8 cellular contexts compared by ENCODE assay signal in genomic region chr10:87817873-87818504, GRCh38. TPM values are rescaled to one million over a fixed set of nuclear protein-coding genes. Genes with fewer than 3 reads are reported as not detected.
DNase-seq lines count a peak whose midpoint lies in the region; ATAC-seq and TF ChIP-seq lines count a peak whose summit lies in the region.

TSS of gene ATAD1 (minus strand) at chr10:87818226. CDS start at chr10:87814599, 3,627 bp downstream.

- CTCF ChIA-PET in BJ (lab: Yijun Ruan, JAX): interaction anchor here (0.5 to 1.3 kb wide), 4 partner anchors 10 to 439 kb away, joined by 3 to 4 read pairs (median 4); no protein-coding TSS in a partner anchor

- POLR2A ChIA-PET in BJ (lab: Charles Lee): no interaction called here

- peak within 1 kb of the TSS; percentile 78 for H3K4me3 ChIP-seq in BJ (ENCODE audit: low read depth, low read length)
- H3K4me3 ChIP-seq in liver (ENCODE audit: low read depth in 1 of 3, low read length in 3 of 3): peak within 1 kb of the TSS; percentile 73 to 86 (median 81)

- peak; percentile 50 for TF ChIP-seq CTCF in BJ (IDR thresholded peaks at IDR 0.05; ENCODE audit: insufficient read depth, low read depth, low read length)
- TF ChIP-seq CTCF in liver (IDR thresholded peaks at IDR 0.05; ENCODE audit: low read depth, low read length, missing input control): no peak

- H3K9ac ChIP-seq in liver (ENCODE audit: low read depth in 1 of 2, low read length in 2 of 2): peak within 1 kb of the TSS; percentile 73 to 81

- H3K27me3 ChIP-seq in BJ (ENCODE audit: control insufficient read depth, insufficient read depth, low read length) (no peaks in the 10 kb centered on the region), liver (ENCODE audit: control insufficient read depth in 4 of 4, insufficient read depth in 4 of 4, low read length in 3 of 4) (no peaks in the 10 kb centered on the region)

- under 1% methylated on average over 48 of the region's 48 CpGs for WGBS in liver

- H3K4me1 ChIP-seq in liver (ENCODE audit: control insufficient read depth in 4 of 4, insufficient read depth in 4 of 4, low read length in 3 of 4): peaks cover 0 to 24% (median 12%) of the 10 kb centered on the region in 4 donors

- H3K9me3 ChIP-seq in liver (ENCODE audit: control insufficient read depth in 4 of 4, low read length in 3 of 4): no peaks in the 10 kb centered on the region

- peak; percentile 66 for ATAC-seq in HG03457 (IDR thresholded peaks at IDR 0.05; ENCODE audit: unreplicated experiment)

- TF ChIP-seq RAD21 in liver (IDR thresholded peaks at IDR 0.05): no peak

- DNase-seq in BJ (ENCODE audit: low read depth) (peak; percentile 47), GM19238 (ENCODE audit: insufficient read length, low spot score) (peak; percentile 58), NCI-H524 treated with DMSO at 0.1 percent for 48 hours (lab: John Stamatoyannopoulos, UW) (peak; percentile 40), dermis blood vessel endothelial cell (peak; percentile 80)
- DNase-seq in activated CD4-positive, alpha-beta T cell treated with anti-CD3 and anti-CD28 coated beads, Interleukin-2, amount 50 U/mL, for 24 hours (ENCODE audit: low read depth in 1 of 2, low spot score in 1 of 2): peak; percentile 80 to 86
- peak; percentile 83 to 86 for DNase-seq in stimulated activated CD4-positive, alpha-beta T cell treated with anti-CD3 and anti-CD28 coated beads, Interleukin-4, amount 100 ng/mL, for 4 hours

- no peaks in the 10 kb centered on the region for H3K36me3 ChIP-seq in BJ (ENCODE audit: control insufficient read depth, insufficient read depth, low read length)
- H3K36me3 ChIP-seq in liver (ENCODE audit: control insufficient read depth in 4 of 4, insufficient read depth in 3 of 4, low read depth in 1 of 4, low read length in 3 of 4): no peaks in the 10 kb centered on the region

- peak within 1 kb of the TSS; percentile 68 to 84 for H3K27ac ChIP-seq in liver (ENCODE audit: low read depth in 1 of 2, low read length in 2 of 2)

TF ChIP-seq in liver, 16 proteins besides CTCF, POLR2A, EP300 and RAD21:
- TF ChIP-seq YY1 (IDR thresholded peaks at IDR 0.05) (peak; percentile 41), JUND (IDR thresholded peaks at IDR 0.05) (no peak), SP1 (IDR thresholded peaks at IDR 0.05) (no peak), EGR1 (IDR thresholded peaks at IDR 0.05; ENCODE audit: low read depth in 2 of 2) (peak in 1 of 2 donors; percentile 49), FOXA2 (IDR thresholded peaks at IDR 0.05) (no peak), HNF4A (conservative IDR thresholded peaks at IDR 0.05) (peak; percentile 7 to 42), TAF1 (conservative IDR thresholded peaks at IDR 0.05) (no peak), GABPA (IDR thresholded peaks at IDR 0.05 in 1 of 2, conservative IDR thresholded peaks at IDR 0.05 in 1 of 2) (peak; percentile 73 to 93), RXRA (IDR thresholded peaks at IDR 0.05) (peak; percentile 58 to 74), HNF4G (IDR thresholded peaks at IDR 0.05) (no peak), FOXA1 (IDR thresholded peaks at IDR 0.05) (no peak), NR2F2 (IDR thresholded peaks at IDR 0.05) (peak; percentile 35)
- TF ChIP-seq, protein P1, sequence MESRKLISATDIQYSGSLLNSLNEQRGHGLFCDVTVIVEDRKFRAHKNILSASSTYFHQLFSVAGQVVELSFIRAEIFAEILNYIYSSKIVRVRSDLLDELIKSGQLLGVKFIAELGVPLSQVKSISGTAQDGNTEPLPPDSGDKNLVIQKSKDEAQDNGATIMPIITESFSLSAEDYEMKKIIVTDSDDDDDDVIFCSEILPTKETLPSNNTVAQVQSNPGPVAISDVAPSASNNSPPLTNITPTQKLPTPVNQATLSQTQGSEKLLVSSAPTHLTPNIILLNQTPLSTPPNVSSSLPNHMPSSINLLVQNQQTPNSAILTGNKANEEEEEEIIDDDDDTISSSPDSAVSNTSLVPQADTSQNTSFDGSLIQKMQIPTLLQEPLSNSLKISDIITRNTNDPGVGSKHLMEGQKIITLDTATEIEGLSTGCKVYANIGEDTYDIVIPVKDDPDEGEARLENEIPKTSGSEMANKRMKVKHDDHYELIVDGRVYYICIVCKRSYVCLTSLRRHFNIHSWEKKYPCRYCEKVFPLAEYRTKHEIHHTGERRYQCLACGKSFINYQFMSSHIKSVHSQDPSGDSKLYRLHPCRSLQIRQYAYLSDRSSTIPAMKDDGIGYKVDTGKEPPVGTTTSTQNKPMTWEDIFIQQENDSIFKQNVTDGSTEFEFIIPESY (IDR thresholded peaks at IDR 0.05): no peak
- TF ChIP-seq, protein P2, sequence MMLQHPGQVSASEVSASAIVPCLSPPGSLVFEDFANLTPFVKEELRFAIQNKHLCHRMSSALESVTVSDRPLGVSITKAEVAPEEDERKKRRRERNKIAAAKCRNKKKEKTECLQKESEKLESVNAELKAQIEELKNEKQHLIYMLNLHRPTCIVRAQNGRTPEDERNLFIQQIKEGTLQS (IDR thresholded peaks at IDR 0.05): no peak
- TF ChIP-seq, protein P3, sequence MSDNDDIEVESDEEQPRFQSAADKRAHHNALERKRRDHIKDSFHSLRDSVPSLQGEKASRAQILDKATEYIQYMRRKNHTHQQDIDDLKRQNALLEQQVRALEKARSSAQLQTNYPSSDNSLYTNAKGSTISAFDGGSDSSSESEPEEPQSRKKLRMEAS (IDR thresholded peaks at IDR 0.05): no peak
- TF ChIP-seq, protein P4, sequence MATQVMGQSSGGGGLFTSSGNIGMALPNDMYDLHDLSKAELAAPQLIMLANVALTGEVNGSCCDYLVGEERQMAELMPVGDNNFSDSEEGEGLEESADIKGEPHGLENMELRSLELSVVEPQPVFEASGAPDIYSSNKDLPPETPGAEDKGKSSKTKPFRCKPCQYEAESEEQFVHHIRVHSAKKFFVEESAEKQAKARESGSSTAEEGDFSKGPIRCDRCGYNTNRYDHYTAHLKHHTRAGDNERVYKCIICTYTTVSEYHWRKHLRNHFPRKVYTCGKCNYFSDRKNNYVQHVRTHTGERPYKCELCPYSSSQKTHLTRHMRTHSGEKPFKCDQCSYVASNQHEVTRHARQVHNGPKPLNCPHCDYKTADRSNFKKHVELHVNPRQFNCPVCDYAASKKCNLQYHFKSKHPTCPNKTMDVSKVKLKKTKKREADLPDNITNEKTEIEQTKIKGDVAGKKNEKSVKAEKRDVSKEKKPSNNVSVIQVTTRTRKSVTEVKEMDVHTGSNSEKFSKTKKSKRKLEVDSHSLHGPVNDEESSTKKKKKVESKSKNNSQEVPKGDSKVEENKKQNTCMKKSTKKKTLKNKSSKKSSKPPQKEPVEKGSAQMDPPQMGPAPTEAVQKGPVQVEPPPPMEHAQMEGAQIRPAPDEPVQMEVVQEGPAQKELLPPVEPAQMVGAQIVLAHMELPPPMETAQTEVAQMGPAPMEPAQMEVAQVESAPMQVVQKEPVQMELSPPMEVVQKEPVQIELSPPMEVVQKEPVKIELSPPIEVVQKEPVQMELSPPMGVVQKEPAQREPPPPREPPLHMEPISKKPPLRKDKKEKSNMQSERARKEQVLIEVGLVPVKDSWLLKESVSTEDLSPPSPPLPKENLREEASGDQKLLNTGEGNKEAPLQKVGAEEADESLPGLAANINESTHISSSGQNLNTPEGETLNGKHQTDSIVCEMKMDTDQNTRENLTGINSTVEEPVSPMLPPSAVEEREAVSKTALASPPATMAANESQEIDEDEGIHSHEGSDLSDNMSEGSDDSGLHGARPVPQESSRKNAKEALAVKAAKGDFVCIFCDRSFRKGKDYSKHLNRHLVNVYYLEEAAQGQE (IDR thresholded peaks at IDR 0.05): peak; percentile 56
TF ChIP-seq in liver: peak in this region for 7.

RNA-seq across cellular contexts. Expression of gene ATAD1, which starts in this region (rescaled TPM):
- 13.7 and 36.1 TPM in 2 replicates for polyA plus RNA-seq in BJ (2011; rRNA removed)
- 11.1 and 12.3 TPM in 2 replicates for polyA minus RNA-seq in BJ (2011; rRNA and poly(A)+ RNA removed)
- total RNA-seq in dermis blood vessel endothelial cell: 34.9 and 38.3 TPM in 2 replicates
- total RNA-seq in liver: 10 to 100 TPM; 12.6 to 33.4 TPM
- 10 to 100 TPM; 12.8 to 13.3 TPM for polyA plus RNA-seq in liver

Comparison
In these comparisons a context has a peak if more than half of its experiments do, and no peak if none do; other contexts are left out.
1. Peak in every context shown above with its lines: DNase-seq, ATAC-seq, H3K4me3 ChIP-seq and H3K27ac ChIP-seq.